Comparison of ENCODE assay signal across 16 cellular contexts in the genomic region with DNA sequence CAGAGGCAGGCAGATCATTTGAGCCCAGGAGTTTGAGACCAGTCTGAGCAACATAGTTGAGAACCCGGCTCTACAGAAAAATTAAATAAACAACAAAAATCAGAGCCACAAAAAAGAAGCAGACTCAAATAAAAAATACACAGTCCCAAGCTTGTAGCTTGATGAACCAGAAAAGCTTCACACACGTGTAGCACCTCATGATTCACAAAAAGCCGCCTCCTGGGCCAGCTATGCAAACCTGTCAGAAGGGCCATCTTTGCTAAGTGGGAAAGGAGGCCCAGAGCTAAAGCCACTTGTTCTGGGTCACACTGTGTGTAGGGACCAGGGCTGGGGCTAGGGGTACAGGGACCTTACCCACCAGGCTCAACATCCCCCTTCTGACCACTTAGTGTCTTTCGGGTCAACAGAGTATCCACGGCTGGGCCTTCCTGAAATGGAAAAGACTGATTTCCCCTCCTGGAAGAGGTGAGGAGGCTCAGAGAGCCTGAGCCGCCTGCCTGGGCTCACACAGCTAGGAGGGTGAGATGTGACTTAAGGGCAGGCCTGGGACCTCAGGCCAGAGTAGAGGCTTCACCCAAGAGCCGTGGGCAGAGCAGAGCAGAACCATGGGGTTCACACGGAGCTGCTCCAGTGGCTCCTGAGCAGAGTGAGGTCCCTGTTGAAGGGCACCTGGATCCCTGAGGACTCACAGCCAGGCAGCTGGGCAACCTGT.
DNase-seq lines count a peak whose midpoint lies in the region; ATAC-seq and TF ChIP-seq lines count a peak whose summit lies in the region.
"Had no signal": no experiment of that assay in that cellular context is flagged by ENCODE, and none has a peak within 500 bp of the region (broad histone marks: within the 10 kb centered on the region; RNA-seq: fewer than 3 reads in every experiment).

No MANE protein-coding gene starts in this region.

- H3K36me3 ChIP-seq in esophagus squamous epithelium, result no peaks in the 10 kb centered on the region
- no peaks in the 10 kb centered on the region for H3K36me3 ChIP-seq in suprapubic skin
- H3K36me3 ChIP-seq: HAP-1 had no signal

- H3K27ac Mint-ChIP-seq in activated naive CD8-positive, alpha-beta T cell treated with anti-CD3 and anti-CD28 coated beads, Interleukin-2, amount 50 U/mL, for 24 hours, result no peak overlapping the region
- no peak overlapping the region for H3K27ac Mint-ChIP-seq in activated naive CD8-positive, alpha-beta T cell treated with anti-CD3 and anti-CD28 coated beads for 36 hours
- peak overlapping the region; percentile 36 for H3K27ac Mint-ChIP-seq in type B pancreatic cell
- H3K27ac Mint-ChIP-seq in activated naive CD4-positive, alpha-beta T cell treated with anti-CD3 and anti-CD28 coated beads, Interleukin-2, amount 10 ng/mL, durations not matched to agents 7 days and 5 days, result no peak overlapping the region
- H3K27ac Mint-ChIP-seq: CD4-positive, alpha-beta T cell had no signal

- no peak for TF ChIP-seq EP300 in suprapubic skin (IDR thresholded peaks at IDR 0.05)

- H3K4me3 ChIP-seq in esophagus squamous epithelium (no peak overlapping the region), suprapubic skin (no peak overlapping the region)
- H3K4me3 ChIP-seq: HAP-1 had no signal

- no peaks in the 10 kb centered on the region for H3K9me3 Mint-ChIP-seq in activated naive CD8-positive, alpha-beta T cell treated with anti-CD3 and anti-CD28 coated beads, Interleukin-2, amount 50 U/mL, for 24 hours
- H3K9me3 Mint-ChIP-seq in activated naive CD8-positive, alpha-beta T cell treated with anti-CD3 and anti-CD28 coated beads for 36 hours, result no peaks in the 10 kb centered on the region
- H3K9me3 Mint-ChIP-seq in type B pancreatic cell, result no peaks in the 10 kb centered on the region
- no peaks in the 10 kb centered on the region for H3K9me3 Mint-ChIP-seq in activated naive CD4-positive, alpha-beta T cell treated with anti-CD3 and anti-CD28 coated beads, Interleukin-2, amount 10 ng/mL, durations not matched to agents 7 days and 5 days
- H3K9me3 Mint-ChIP-seq: CD4-positive, alpha-beta T cell had no signal

- H3K4me1 Mint-ChIP-seq in activated naive CD8-positive, alpha-beta T cell treated with anti-CD3 and anti-CD28 coated beads, Interleukin-2, amount 50 U/mL, for 24 hours, result no peaks in the 10 kb centered on the region
- H3K4me1 Mint-ChIP-seq in activated naive CD8-positive, alpha-beta T cell treated with anti-CD3 and anti-CD28 coated beads for 36 hours, result no peaks in the 10 kb centered on the region
- peaks cover 22% of the 10 kb centered on the region for H3K4me1 Mint-ChIP-seq in type B pancreatic cell (ENCODE audit: unreplicated experiment)
- peaks cover under 1% of the 10 kb centered on the region for H3K4me1 Mint-ChIP-seq in activated naive CD4-positive, alpha-beta T cell treated with anti-CD3 and anti-CD28 coated beads, Interleukin-2, amount 10 ng/mL, durations not matched to agents 7 days and 5 days

- H3K9me3 ChIP-seq in esophagus squamous epithelium (no peaks in the 10 kb centered on the region), suprapubic skin (no peaks in the 10 kb centered on the region)
- H3K9me3 ChIP-seq: HAP-1 had no signal

- TF ChIP-seq POLR2A in esophagus squamous epithelium (IDR thresholded peaks at IDR 0.05), result no peak
- no peak for TF ChIP-seq POLR2A in suprapubic skin (IDR thresholded peaks at IDR 0.05)

- H3K27me3 ChIP-seq in esophagus squamous epithelium (no peaks in the 10 kb centered on the region), suprapubic skin (no peaks in the 10 kb centered on the region)

- WGBS in esophagus squamous epithelium, 2 donors, result 83 to 84% methylated on average over 7 of the region's 8 CpGs
- 78% methylated on average over 6 of the region's 8 CpGs for WGBS in suprapubic skin

- DNase-seq in activated naive CD8-positive, alpha-beta T cell treated with anti-CD3 and anti-CD28 coated beads, Interleukin-2, amount 50 U/mL, for 24 hours, result no peak
- DNase-seq in activated naive CD8-positive, alpha-beta T cell treated with anti-CD3 and anti-CD28 coated beads for 36 hours, result no peak
- DNase-seq in RWPE1 (ENCODE audit: low spot score) (no peak), esophagus squamous epithelium (lab: John Stamatoyannopoulos, UW) (no peak), type B pancreatic cell (ENCODE audit: extremely low spot score, unreplicated experiment) (no peak), NCI-H2196 treated with DMSO at 0.1 percent for 48 hours (lab: John Stamatoyannopoulos, UW; ENCODE audit: unreplicated experiment) (no peak), suprapubic skin (ENCODE audit: low spot score in 2 of 2) (no peak)
- DNase-seq in activated naive CD4-positive, alpha-beta T cell treated with anti-CD3 and anti-CD28 coated beads, Interleukin-2, amount 10 ng/mL, durations not matched to agents 7 days and 5 days, result no peak
- DNase-seq: AML-193; C1 segment of cervical spinal cord; Calu3; CD4-positive, alpha-beta T cell; DMS79; GOT3 had no signal

- H3K4me3 Mint-ChIP-seq in activated naive CD8-positive, alpha-beta T cell treated with anti-CD3 and anti-CD28 coated beads, Interleukin-2, amount 50 U/mL, for 24 hours, result no peak overlapping the region
- no peak overlapping the region for H3K4me3 Mint-ChIP-seq in activated naive CD8-positive, alpha-beta T cell treated with anti-CD3 and anti-CD28 coated beads for 36 hours
- no peak overlapping the region for H3K4me3 Mint-ChIP-seq in type B pancreatic cell
- no peak overlapping the region for H3K4me3 Mint-ChIP-seq in activated naive CD4-positive, alpha-beta T cell treated with anti-CD3 and anti-CD28 coated beads, Interleukin-2, amount 10 ng/mL, durations not matched to agents 7 days and 5 days
- H3K4me3 Mint-ChIP-seq: CD4-positive, alpha-beta T cell had no signal

- peaks cover 4% of the 10 kb centered on the region for H3K27me3 Mint-ChIP-seq in activated naive CD8-positive, alpha-beta T cell treated with anti-CD3 and anti-CD28 coated beads, Interleukin-2, amount 50 U/mL, for 24 hours
- H3K27me3 Mint-ChIP-seq in activated naive CD8-positive, alpha-beta T cell treated with anti-CD3 and anti-CD28 coated beads for 36 hours, result no peaks in the 10 kb centered on the region
- peaks cover 4% of the 10 kb centered on the region for H3K27me3 Mint-ChIP-seq in type B pancreatic cell
- peaks cover 29% of the 10 kb centered on the region for H3K27me3 Mint-ChIP-seq in activated naive CD4-positive, alpha-beta T cell treated with anti-CD3 and anti-CD28 coated beads, Interleukin-2, amount 10 ng/mL, durations not matched to agents 7 days and 5 days
- H3K27me3 Mint-ChIP-seq: CD4-positive, alpha-beta T cell had no signal

- H3K27ac ChIP-seq in RWPE1 (peak overlapping the region; percentile 89), esophagus squamous epithelium (peak overlapping the region in 3 of 4 donors; percentile 16 to 48 (median 26)), suprapubic skin (no peak overlapping the region)
- H3K27ac ChIP-seq: 22Rv1 had no signal

- H3K36me3 Mint-ChIP-seq in activated naive CD8-positive, alpha-beta T cell treated with anti-CD3 and anti-CD28 coated beads, Interleukin-2, amount 50 U/mL, for 24 hours (ENCODE audit: low read depth), result no peaks in the 10 kb centered on the region
- no peaks in the 10 kb centered on the region for H3K36me3 Mint-ChIP-seq in activated naive CD8-positive, alpha-beta T cell treated with anti-CD3 and anti-CD28 coated beads for 36 hours
- no peaks in the 10 kb centered on the region for H3K36me3 Mint-ChIP-seq in type B pancreatic cell
- H3K36me3 Mint-ChIP-seq in activated naive CD4-positive, alpha-beta T cell treated with anti-CD3 and anti-CD28 coated beads, Interleukin-2, amount 10 ng/mL, durations not matched to agents 7 days and 5 days, result no peaks in the 10 kb centered on the region

- peaks cover 15 to 60% (median 20%) of the 10 kb centered on the region in 3 donors for H3K4me1 ChIP-seq in esophagus squamous epithelium
- peaks cover 46% of the 10 kb centered on the region for H3K4me1 ChIP-seq in suprapubic skin
- H3K4me1 ChIP-seq: HAP-1 had no signal

- POLR2A ChIA-PET in RWPE1 (lab: Yijun Ruan, JAX; ENCODE audit: low non-redundant PET), result no interaction called here

- CTCF ChIA-PET in RWPE1 (lab: Yijun Ruan, JAX), result interaction anchor here (0.6 kb wide), 1 partner anchor 92 kb away, joined by 7 read pairs; no protein-coding TSS in a partner anchor
- CTCF ChIA-PET in activated naive CD4-positive, alpha-beta T cell treated with anti-CD3 and anti-CD28 coated beads, Interleukin-2, amount 10 ng/mL, durations not matched to agents 7 days and 5 days (lab: Charles Lee), result no interaction called here

- intact Hi-C loops in esophagus squamous epithelium (cut with DNase I), result no loop called here

- peak; percentile 24 for ATAC-seq in activated naive CD8-positive, alpha-beta T cell treated with anti-CD3 and anti-CD28 coated beads, Interleukin-2, amount 50 U/mL, for 24 hours

- no peak for TF ChIP-seq CTCF in RWPE1 (conservative IDR thresholded peaks at IDR 0.05; ENCODE audit: low read depth)
- no peak for TF ChIP-seq CTCF in esophagus squamous epithelium (IDR thresholded peaks at IDR 0.05)
- TF ChIP-seq CTCF in type B pancreatic cell (conservative IDR thresholded peaks at IDR 0.05), result no peak
- no peak for TF ChIP-seq CTCF in suprapubic skin (IDR thresholded peaks at IDR 0.05)
